29 cellular contexts compared by ENCODE assay signal in genomic region chr14:69850736-69851112, GRCh38. TPM values are rescaled to one million over a fixed set of nuclear protein-coding genes. Genes with fewer than 3 reads are reported as not detected.
DNase-seq lines count a peak whose midpoint lies in the region; ATAC-seq, FAIRE-seq and TF ChIP-seq lines count a peak whose summit lies in the region.
"Had no signal": no experiment of that assay in that cellular context is flagged by ENCODE, and none has a peak within 500 bp of the region (broad histone marks: within the 10 kb centered on the region; RNA-seq: fewer than 3 reads in every experiment).

No MANE protein-coding gene starts in this region.

- H3K4me1 ChIP-seq in Caco-2 (peaks cover 25% of the 10 kb centered on the region), hepatocyte (ENCODE audit: insufficient read depth) (no peaks in the 10 kb centered on the region), Karpas-422 (ENCODE audit: low read length) (no peaks in the 10 kb centered on the region)
- H3K4me1 ChIP-seq: SJSA1 had no signal

- H3K79me2 ChIP-seq in hepatocyte (no peaks in the 10 kb centered on the region), Karpas-422 (ENCODE audit: low read length) (no peaks in the 10 kb centered on the region)

- H3K4me2 ChIP-seq in hepatocyte (no peak overlapping the region), Karpas-422 (ENCODE audit: low read depth, low read length, poor library complexity, severe bottlenecking) (no peak overlapping the region)

- H3K9me2 ChIP-seq in hepatocyte (replicated peaks; ENCODE audit: insufficient read depth) (no peaks in the 10 kb centered on the region), Karpas-422 (replicated peaks; ENCODE audit: insufficient read depth, low read length) (no peaks in the 10 kb centered on the region)

- H3K27ac Mint-ChIP-seq in Caco-2 (ENCODE audit: unreplicated experiment) (no peak overlapping the region), neural crest cell (ENCODE audit: unreplicated experiment) (peak overlapping the region; percentile 93)
- H3K27ac Mint-ChIP-seq: CD4-positive, alpha-beta memory T cell; H9 had no signal

- H4K20me1 ChIP-seq in hepatocyte (ENCODE audit: insufficient read depth, poor library complexity, severe bottlenecking) (no peaks in the 10 kb centered on the region), Karpas-422 (ENCODE audit: insufficient read depth, low read depth, low read length) (no peaks in the 10 kb centered on the region)

- ATAC-seq in activated T-cell treated with anti-CD3 and anti-CD28 coated beads, Interleukin-2, amount 50 U/mL, for 4 hours, result no peak
- ATAC-seq: GM12878, Right ventricle myocardium inferior had no signal

- H3K27ac ChIP-seq in hepatocyte, result peak overlapping the region; percentile 54
- no peak overlapping the region for H3K27ac ChIP-seq in Karpas-422 (ENCODE audit: low read length)
- H3K27ac ChIP-seq: GM23248, SJSA1 had no signal

- H3K36me3 Mint-ChIP-seq in Caco-2 (ENCODE audit: insufficient read depth, unreplicated experiment) (peaks cover 5% of the 10 kb centered on the region), neural crest cell (ENCODE audit: low read depth) (no peaks in the 10 kb centered on the region)
- no peaks in the 10 kb centered on the region for H3K36me3 Mint-ChIP-seq in activated T-cell treated with anti-CD3 and anti-CD28 coated beads, Interleukin-2, amount 50 U/mL, for 4 hours (ENCODE audit: insufficient read depth)
- H3K36me3 Mint-ChIP-seq: CD4-positive, alpha-beta memory T cell; IgD-negative memory B cell had no signal

- DNase-seq in Caco-2 (no peak), hepatocyte (ENCODE audit: low spot score) (peak; percentile 27), neural crest cell (ENCODE audit: low read depth, low spot score) (no peak), urothelium cell line (ENCODE audit: low spot score) (no peak), Karpas-422 (no peak)
- DNase-seq in activated T-cell treated with anti-CD3 and anti-CD28 coated beads, Interleukin-2, amount 50 U/mL, for 4 hours, result no peak
- no peak for DNase-seq in stimulated activated CD4-positive, alpha-beta T cell treated with anti-CD3 and anti-CD28 coated beads, Interleukin-2, amount 100 ng/mL, for 24 hours
- DNase-seq: C1 segment of cervical spinal cord; CD4-positive, alpha-beta memory T cell; DMS 273 treated with DMSO at 0.1 percent for 48 hours; DMS79; EL; GDM1; GM23248; NCI-H1092 treated with DMSO at 0.1 percent for 48 hours; NCI-H1436; NCI-H187; NCI-H2081 treated with DMSO at 0.1 percent for 48 hours; NCI-H2171 treated with DMSO at 0.1 percent for 48 hours; NCI-H345; NCI-H524; NCI-H748 treated with DMSO at 0.1 percent for 48 hours had no signal

- no TSS peak for BruUV-seq in Caco-2 (replicated peaks; lab: Mats Ljungman, UMichigan)

- no peak overlapping the region for H3K9ac ChIP-seq in Karpas-422 (ENCODE audit: low read length)
- H3K9ac ChIP-seq: GM23248 had no signal

- WGBS in hepatocyte (ENCODE audit: low lambda C conversion rate, missing lambda C conversion rate), result 43% methylated on average over 2 of the region's 2 CpGs

- H3K27me3 ChIP-seq in Caco-2 (replicated peaks; ENCODE audit: control insufficient read depth, insufficient read depth, low read length), result no peaks in the 10 kb centered on the region
- H3K27me3 ChIP-seq in hepatocyte, result no peaks in the 10 kb centered on the region
- H3K27me3 ChIP-seq in Karpas-422 (ENCODE audit: low read length), result peaks cover under 1% of the 10 kb centered on the region; the same call in 1 of the 2 replicates

- H3K4me1 Mint-ChIP-seq in Caco-2 (ENCODE audit: low read depth, unreplicated experiment) (peaks cover 10% of the 10 kb centered on the region), neural crest cell (peaks cover 70% of the 10 kb centered on the region)
- H3K4me1 Mint-ChIP-seq in activated T-cell treated with anti-CD3 and anti-CD28 coated beads, Interleukin-2, amount 50 U/mL, for 4 hours (ENCODE audit: low read depth), result no peaks in the 10 kb centered on the region
- H3K4me1 Mint-ChIP-seq: CD4-positive, alpha-beta memory T cell; IgD-negative memory B cell had no signal

- CTCF ChIA-PET in Caco-2 (lab: Charles Lee), result interaction anchor here (0.6 to 1.6 kb wide), 6 partner anchors 12 to 178 kb away, joined by 4 to 13 read pairs (median 4); no protein-coding TSS in a partner anchor

- H3K4me3 ChIP-seq in Caco-2 (ENCODE audit: low read depth, low read length) (no peak overlapping the region), hepatocyte (no peak overlapping the region), Karpas-422 (ENCODE audit: low read length) (no peak overlapping the region)
- H3K4me3 ChIP-seq: GM12878, GM23248, SJSA1 had no signal

- no peaks in the 10 kb centered on the region for H3K36me3 ChIP-seq in Caco-2 (ENCODE audit: control insufficient read depth, insufficient read depth, low read length)
- no peaks in the 10 kb centered on the region for H3K36me3 ChIP-seq in hepatocyte (replicated peaks; ENCODE audit: insufficient read depth, low read depth)
- H3K36me3 ChIP-seq in Karpas-422 (ENCODE audit: insufficient read depth, low read length), result no peaks in the 10 kb centered on the region
- H3K36me3 ChIP-seq: SJSA1 had no signal

- intact Hi-C loops in Caco-2 (cut with micrococcal nuclease; ENCODE audit: unreplicated experiment), result no loop called here

- no peaks in the 10 kb centered on the region for H3K9me3 Mint-ChIP-seq in Caco-2 (ENCODE audit: unreplicated experiment)
- no peaks in the 10 kb centered on the region for H3K9me3 Mint-ChIP-seq in neural crest cell
- no peaks in the 10 kb centered on the region for H3K9me3 Mint-ChIP-seq in activated T-cell treated with anti-CD3 and anti-CD28 coated beads, Interleukin-2, amount 50 U/mL, for 4 hours
- H3K9me3 Mint-ChIP-seq: CD4-positive, alpha-beta memory T cell; H9; IgD-negative memory B cell had no signal

- no peaks in the 10 kb centered on the region for H3K27me3 Mint-ChIP-seq in Caco-2 (ENCODE audit: insufficient read depth, unreplicated experiment)
- no peaks in the 10 kb centered on the region for H3K27me3 Mint-ChIP-seq in neural crest cell (ENCODE audit: low read depth)
- peaks cover 15% of the 10 kb centered on the region for H3K27me3 Mint-ChIP-seq in activated T-cell treated with anti-CD3 and anti-CD28 coated beads, Interleukin-2, amount 50 U/mL, for 4 hours (ENCODE audit: low read depth)

- no peaks in the 10 kb centered on the region for H3K9me3 ChIP-seq in Caco-2
- H3K9me3 ChIP-seq in hepatocyte (ENCODE audit: low read depth), result no peaks in the 10 kb centered on the region
- no peaks in the 10 kb centered on the region for H3K9me3 ChIP-seq in Karpas-422 (ENCODE audit: low read length)
- H3K9me3 ChIP-seq: SJSA1 had no signal

- FAIRE-seq in urothelium cell line (lab: Jason Lieb, UNC), result peak; percentile 27
- FAIRE-seq: GM12878, RCC 7860 had no signal

- POLR2A ChIA-PET in Caco-2 (lab: Charles Lee), result interaction anchor here (0.6 kb wide), 1 partner anchor 197 kb away, joined by 9 read pairs; no protein-coding TSS in a partner anchor

- H3K4me3 Mint-ChIP-seq in Caco-2 (ENCODE audit: unreplicated experiment), result peak overlapping the region; percentile 61
- H3K4me3 Mint-ChIP-seq in neural crest cell, result peak overlapping the region; percentile 53
- no peak overlapping the region for H3K4me3 Mint-ChIP-seq in activated T-cell treated with anti-CD3 and anti-CD28 coated beads, Interleukin-2, amount 50 U/mL, for 4 hours
- H3K4me3 Mint-ChIP-seq: CD4-positive, alpha-beta memory T cell; H9 had no signal

- TF ChIP-seq CTCF in Caco-2 (IDR thresholded peaks at IDR 0.05; ENCODE audit: insufficient read depth in 1 of 2, low read depth in 1 of 2, low read length in 1 of 2, severe bottlenecking in 1 of 2, unreplicated experiment in 1 of 2), result no peak
- no peak for TF ChIP-seq CTCF in hepatocyte (IDR thresholded peaks at IDR 0.05; ENCODE audit: poor library complexity)
- no peak for TF ChIP-seq CTCF in neural crest cell (conservative IDR thresholded peaks at IDR 0.05)

- H2AFZ ChIP-seq in hepatocyte (no peak overlapping the region), Karpas-422 (ENCODE audit: low read length) (no peak overlapping the region)
- H2AFZ ChIP-seq: GM23248 had no signal

RNA-seq across cellular contexts. Expression of gene SMOC1, which starts 28.5 kb away (rescaled TPM):
- 0.12 and 0.14 TPM in 2 replicates for total RNA-seq in Caco-2 (2022)
- total RNA-seq in hepatocyte, result 6.2 and 6.3 TPM in 2 replicates
- polyA plus RNA-seq in hepatocyte, result 2.1 and 3.4 TPM in 2 replicates
- 189 and 203 TPM in 2 replicates for total RNA-seq in neural crest cell
- under 1 TPM in 1 of 3 donors, not detected in 2; 0.30 TPM for total RNA-seq in activated T-cell treated with anti-CD3 and anti-CD28 coated beads, Interleukin-2, amount 50 U/mL, for 4 hours
- not detected in 2 replicates for total RNA-seq in Karpas-422 (2014; rRNA removed; shearing (Covaris generic); ENCODE audit: low replicate concordance)
- total RNA-seq: A172; CD4-positive, alpha-beta memory T cell; SJSA1 had no signal
- polyA plus RNA-seq: CD4-positive, alpha-beta memory T cell; IgD-negative memory B cell had no signal

RNA-seq across cellular contexts. Expression of gene SLC10A1, which starts 53.7 kb away (rescaled TPM):
- total RNA-seq in Caco-2 (2022) (2.6 and 3.8 TPM in 2 replicates), hepatocyte (1.7 and 3.0 TPM in 2 replicates), neural crest cell (not detected in 2 replicates)
- 0.96 and 2.9 TPM in 2 replicates for polyA plus RNA-seq in hepatocyte
- not detected for total RNA-seq in activated T-cell treated with anti-CD3 and anti-CD28 coated beads, Interleukin-2, amount 50 U/mL, for 4 hours
- total RNA-seq in Karpas-422 (2014; rRNA removed; shearing (Covaris generic); ENCODE audit: low replicate concordance), result not detected in 2 replicates
- total RNA-seq: CD4-positive, alpha-beta memory T cell; GM12878; GM23248; H9; Right ventricle myocardium inferior; SJSA1 had no signal
- polyA plus RNA-seq: CD4-positive, alpha-beta memory T cell; GM23248; IgD-negative memory B cell had no signal

Comparison
In these comparisons a context has a peak if more than half of its experiments do, and no peak if none do; other contexts are left out.
1. RNA of gene SMOC1, which starts 28.5 kb away (total RNA-seq): 189 to 203 TPM in neural crest cell; 6.2 to 6.3 TPM in hepatocyte, 0.12 to 0.14 TPM in Caco-2, 0.30 TPM in activated T-cell treated with anti-CD3 and anti-CD28 coated beads, Interleukin-2, amount 50 U/mL, for 4 hours and not detected in Karpas-422; every median in the first group is over 10 times any median in the second.